ENCODE assay signal across 20 cellular contexts in genomic region chr10:49292565-49293207, GRCh38. TPM values are rescaled to one million over a fixed set of nuclear protein-coding genes. Genes with fewer than 3 reads are reported as not detected.
DNase-seq lines count a peak whose midpoint lies in the region; ATAC-seq, FAIRE-seq and TF ChIP-seq lines count a peak whose summit lies in the region.
"Had no signal": no experiment of that assay in that cellular context is flagged by ENCODE, and none has a peak within 500 bp of the region (broad histone marks: within the 10 kb centered on the region; RNA-seq: fewer than 3 reads in every experiment).

No MANE protein-coding gene starts in this region.

- H3K36me3 ChIP-seq in gastrocnemius medialis (no peaks in the 10 kb centered on the region), MM.1S (replicated peaks; ENCODE audit: insufficient read depth, low read length) (no peaks in the 10 kb centered on the region)

- no peak for TF ChIP-seq POLR2A in gastrocnemius medialis (IDR thresholded peaks at IDR 0.05)

- H3F3A ChIP-seq in MM.1S (ENCODE audit: insufficient read depth, low read length) = no peaks in the 10 kb centered on the region

- peaks cover 8% of the 10 kb centered on the region for H3K27me3 Mint-ChIP-seq in neural crest cell (ENCODE audit: low read depth)

- no peak overlapping the region for H3K4me3 Mint-ChIP-seq in neural crest cell
- H3K4me3 Mint-ChIP-seq: CD8-positive, alpha-beta T cell; GM23338 had no signal

- no peak overlapping the region for H3K4me2 ChIP-seq in MM.1S (ENCODE audit: low read depth, low read length)
- H3K4me2 ChIP-seq: GM23338 had no signal

- peaks cover 8% of the 10 kb centered on the region for H3K4me1 Mint-ChIP-seq in neural crest cell

- H2AFZ ChIP-seq in MM.1S (ENCODE audit: low read length) = no peak overlapping the region
- H2AFZ ChIP-seq: GM23338 had no signal

- no peaks in the 10 kb centered on the region for H3K36me3 Mint-ChIP-seq in neural crest cell (ENCODE audit: low read depth)
- H3K36me3 Mint-ChIP-seq: CD14-positive monocyte; CD8-positive, alpha-beta T cell had no signal

- intact Hi-C loops in gastrocnemius medialis (cut with DNase I; ENCODE audit: low total_unique reads) = no loop called here

- H3K9me3 Mint-ChIP-seq in neural crest cell = no peaks in the 10 kb centered on the region
- H3K9me3 Mint-ChIP-seq: CD8-positive, alpha-beta T cell; GM23338 had no signal

- H3K4me3 ChIP-seq in gastrocnemius medialis = no peak overlapping the region
- no peak overlapping the region for H3K4me3 ChIP-seq in MM.1S (ENCODE audit: low read length)
- H3K4me3 ChIP-seq: GM23338 had no signal

- H3K9me3 ChIP-seq in gastrocnemius medialis (no peaks in the 10 kb centered on the region), MM.1S (replicated peaks; ENCODE audit: insufficient read depth, low read length) (no peaks in the 10 kb centered on the region)

- H3K9ac ChIP-seq in MM.1S (ENCODE audit: low read length) = no peak overlapping the region

- DNase-seq in DMS153 (lab: John Stamatoyannopoulos, UW) (peak; percentile 25), DMS153 treated with DMSO at 0.1 percent for 48 hours (lab: John Stamatoyannopoulos, UW; ENCODE audit: unreplicated experiment) (no peak), NCI-H69 (lab: John Stamatoyannopoulos, UW) (peak; percentile 0), neural crest cell (ENCODE audit: low read depth, low spot score) (no peak), gastrocnemius medialis (peak in 1 of 2 donors; percentile 8), RCC 7860 (ENCODE audit: low spot score) (no peak), MM.1S (no peak)
- no peak for DNase-seq in central memory CD4-positive, alpha-beta T cell
- DNase-seq: CD8-positive, alpha-beta T cell; COR-L47; DMS79 treated with DMSO at 0.1 percent for 48 hours; EL; H7 had no signal

- H3K27ac ChIP-seq in gastrocnemius medialis = peak overlapping the region in 3 of 4 donors; percentile 95 to 100 (median 96)
- H3K27ac ChIP-seq in MM.1S (ENCODE audit: low read length) = no peak overlapping the region
- H3K27ac ChIP-seq: 22Rv1, HL-60 had no signal

- H3K79me2 ChIP-seq in MM.1S (ENCODE audit: low read length) = no peaks in the 10 kb centered on the region

- no peaks in the 10 kb centered on the region for H4K20me1 ChIP-seq in MM.1S (ENCODE audit: insufficient read depth, low read length)

- no peak for ATAC-seq in gastrocnemius medialis
- ATAC-seq: CD8-positive, alpha-beta T cell; GM23338 had no signal

- H3K4me1 ChIP-seq in gastrocnemius medialis = peaks cover 58 to 81% of the 10 kb centered on the region in 2 donors
- H3K4me1 ChIP-seq in MM.1S (ENCODE audit: low read length) = no peaks in the 10 kb centered on the region

- FAIRE-seq in RCC 7860 (lab: Jason Lieb, UNC) = no peak
- FAIRE-seq: G401.6, GM12891 had no signal

- TF ChIP-seq CTCF in neural crest cell (conservative IDR thresholded peaks at IDR 0.05) (no peak), gastrocnemius medialis (IDR thresholded peaks at IDR 0.05 in 4 of 5, conservative IDR thresholded peaks at IDR 0.05 in 1 of 5) (no peak), MM.1S (IDR thresholded peaks at IDR 0.05; ENCODE audit: low read length) (no peak)

- H3K27me3 ChIP-seq in gastrocnemius medialis (no peaks in the 10 kb centered on the region), MM.1S (replicated peaks; ENCODE audit: insufficient read depth, low read length) (no peaks in the 10 kb centered on the region)

- H3K27ac Mint-ChIP-seq in neural crest cell (ENCODE audit: unreplicated experiment) = peak overlapping the region; percentile 43
- H3K27ac Mint-ChIP-seq: CD8-positive, alpha-beta T cell; GM23338 had no signal

- no peaks in the 10 kb centered on the region for H3K9me2 ChIP-seq in MM.1S (replicated peaks; ENCODE audit: insufficient read depth, low read length)

- in situ Hi-C loops in gastrocnemius medialis (cut with MboI; ENCODE audit: low sequenced_read_pairs in 4 of 4) = no loop called here

RNA-seq across cellular contexts. Expression of gene C10orf71, which starts 6.3 kb away (rescaled TPM):
- not detected in 2 replicates for total RNA-seq in neural crest cell
- 100 to 1,000 TPM in 1 of 4 donors, 10 to 100 TPM in 3; 26.5 to 208 (median 69.6) TPM for total RNA-seq in gastrocnemius medialis
- total RNA-seq: A673; CD8-positive, alpha-beta T cell; GM23338; H7 had no signal

Comparison
In these comparisons a context has a peak if more than half of its experiments do, and no peak if none do; other contexts are left out.
1. DNase-seq: peak in DMS153 (single experiment) and NCI-H69 (single experiment); none in DMS153 treated with DMSO at 0.1 percent for 48 hours (single experiment), neural crest cell (single experiment), RCC 7860 (single experiment), central memory CD4-positive, alpha-beta T cell (single experiment) and MM.1S (single experiment).
2. RNA of gene C10orf71, which starts 6.3 kb away (total RNA-seq): 26.5 to 208 TPM in gastrocnemius medialis; not detected in neural crest cell; every median in the first group is over 10 times any median in the second.